Comparison of ENCODE assay signal across 9 cellular contexts in the genomic region with DNA sequence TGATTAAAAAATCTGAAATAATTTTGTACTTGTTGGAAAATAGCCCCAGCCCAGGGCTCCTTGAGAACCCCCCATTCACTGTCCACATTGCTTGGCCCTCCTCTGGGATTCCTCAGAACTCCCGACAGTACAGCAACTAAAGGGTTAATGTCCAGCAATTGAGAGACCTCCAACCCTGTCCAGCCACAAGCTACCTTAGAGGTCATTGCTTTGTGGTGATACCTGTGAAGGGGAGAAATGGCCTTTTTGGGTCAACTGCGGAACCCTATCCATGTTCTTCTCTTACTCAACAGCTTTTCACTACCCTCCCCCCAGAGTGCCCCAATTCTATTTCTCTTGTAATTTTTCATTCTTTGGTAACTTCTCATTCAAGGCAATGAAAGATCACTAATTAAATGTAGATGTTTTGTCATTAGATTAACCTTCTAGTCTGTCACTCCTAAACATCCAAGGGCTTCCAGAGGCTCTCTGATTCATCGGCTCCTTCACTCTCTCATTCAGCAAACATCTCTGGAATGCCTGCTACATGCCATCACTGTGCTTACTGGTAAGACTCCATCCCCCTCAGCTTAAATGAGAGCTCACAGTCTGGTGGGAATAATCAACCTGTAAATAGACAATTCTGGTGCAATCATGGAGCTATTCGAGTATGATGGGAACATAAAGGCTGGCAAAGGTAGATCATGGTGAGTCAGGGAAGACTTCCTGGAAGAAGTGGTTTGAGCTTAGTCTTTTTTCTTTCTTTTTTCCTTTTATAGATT.
DNase-seq lines count a peak whose midpoint lies in the region; ATAC-seq and TF ChIP-seq lines count a peak whose summit lies in the region.
"Had no signal": no experiment of that assay in that cellular context is flagged by ENCODE, and none has a peak within 500 bp of the region (broad histone marks: within the 10 kb centered on the region; RNA-seq: fewer than 3 reads in every experiment).

No MANE protein-coding gene starts in this region.

- ATAC-seq in mucosa of descending colon (no peak), HG02981 (IDR thresholded peaks at IDR 0.05; ENCODE audit: unreplicated experiment) (no peak)

- H3K9me3 ChIP-seq in subcutaneous abdominal adipose tissue (ENCODE audit: control insufficient read depth in 5 of 5, low read length in 5 of 5) = no peaks in the 10 kb centered on the region
- H3K9me3 ChIP-seq in mucosa of descending colon = no peaks in the 10 kb centered on the region

- H3K27me3 ChIP-seq in brain microvascular endothelial cell (replicated peaks) = no peaks in the 10 kb centered on the region
- H3K27me3 ChIP-seq in subcutaneous abdominal adipose tissue (ENCODE audit: control insufficient read depth in 5 of 5, insufficient read depth in 4 of 5, low read length in 5 of 5) = no peaks in the 10 kb centered on the region

- H3K4me1 ChIP-seq in subcutaneous abdominal adipose tissue (ENCODE audit: control insufficient read depth in 5 of 5, insufficient read depth in 5 of 5, low read length in 5 of 5) (peaks cover 3 to 23% (median 18%) of the 10 kb centered on the region in 5 donors), mucosa of descending colon (ENCODE audit: low read depth) (no peaks in the 10 kb centered on the region)

- intact Hi-C loops in mucosa of descending colon (cut with DNase I, micrococcal nuclease) = no loop called here

- no peaks in the 10 kb centered on the region for H3K36me3 ChIP-seq in brain microvascular endothelial cell (replicated peaks)
- H3K36me3 ChIP-seq in subcutaneous abdominal adipose tissue (ENCODE audit: control insufficient read depth in 5 of 5, insufficient read depth in 5 of 5, low read length in 5 of 5) = no peaks in the 10 kb centered on the region
- H3K36me3 ChIP-seq in mucosa of descending colon (ENCODE audit: low read depth) = no peaks in the 10 kb centered on the region

- H3K9ac ChIP-seq in subcutaneous abdominal adipose tissue (ENCODE audit: low read length in 5 of 5) = no peak overlapping the region

- peak; percentile 74 for DNase-seq in HK-2 (ENCODE audit: unreplicated experiment)
- peak; percentile 97 for DNase-seq in brain microvascular endothelial cell
- peak; percentile 80 for DNase-seq in iPS-NIHi7 (ENCODE audit: extremely low spot score)
- DNase-seq in KG1 (lab: John Stamatoyannopoulos, UW) = no peak
- DNase-seq in mucosa of descending colon = no peak
- no peak for DNase-seq in activated T-cell treated with anti-CD3 and anti-CD28 coated beads for 4 hours
- DNase-seq: head of caudate nucleus had no signal

- TF ChIP-seq CTCF in brain microvascular endothelial cell (IDR thresholded peaks at IDR 0.05; ENCODE audit: low read depth, low read length, missing control alignments) (no peak), mucosa of descending colon (IDR thresholded peaks at IDR 0.05) (no peak)

- H3K27ac ChIP-seq in brain microvascular endothelial cell (peak overlapping the region; percentile 73), subcutaneous abdominal adipose tissue (ENCODE audit: low read depth, low read length) (peak overlapping the region; percentile 46)

- H3K4me3 ChIP-seq in brain microvascular endothelial cell (ENCODE audit: low read depth, low read length) = no peak overlapping the region
- no peak overlapping the region for H3K4me3 ChIP-seq in subcutaneous abdominal adipose tissue (ENCODE audit: low read depth in 1 of 5, low read length in 5 of 5)
- no peak overlapping the region for H3K4me3 ChIP-seq in mucosa of descending colon

- in situ Hi-C loops in brain microvascular endothelial cell (cut with HindIII; ENCODE audit: low pct_ligation_motif_present, low sequenced_read_pairs) = no loop called here

Comparison
In these comparisons a context has a peak if more than half of its experiments do, and no peak if none do; other contexts are left out.
1. DNase-seq: peak in HK-2 (single experiment), brain microvascular endothelial cell (single experiment) and iPS-NIHi7 (single experiment); none in KG1 (single experiment), mucosa of descending colon (0 of 3) and activated T-cell treated with anti-CD3 and anti-CD28 coated beads for 4 hours (single experiment).